ENCODE assay signal across 26 cellular contexts in genomic region chr20:37850724-37851123, GRCh38. TPM values are rescaled to one million over a fixed set of nuclear protein-coding genes. Genes with fewer than 3 reads are reported as not detected.
DNase-seq lines count a peak whose midpoint lies in the region; ATAC-seq and TF ChIP-seq lines count a peak whose summit lies in the region.
"Had no signal": no experiment of that assay in that cellular context is flagged by ENCODE, and none has a peak within 500 bp of the region (broad histone marks: within the 10 kb centered on the region; RNA-seq: fewer than 3 reads in every experiment).

No MANE protein-coding gene starts in this region.

- no peaks in the 10 kb centered on the region for H3K9me3 ChIP-seq in cardiac muscle cell (ENCODE audit: low read depth)
- no peaks in the 10 kb centered on the region for H3K9me3 ChIP-seq in heart right ventricle
- H3K9me3 ChIP-seq in transverse colon: no peaks in the 10 kb centered on the region
- H3K9me3 ChIP-seq: esophagus squamous epithelium, lower lobe of right lung, vagina had no signal

- no peak overlapping the region for H3K4me3 ChIP-seq in cardiac muscle cell
- no peak overlapping the region for H3K4me3 ChIP-seq in heart right ventricle
- H3K4me3 ChIP-seq in astrocyte of the spinal cord (ENCODE audit: low read depth, low read length): no peak overlapping the region
- H3K4me3 ChIP-seq in foreskin fibroblast (ENCODE audit: low read depth in 1 of 2, low read length in 2 of 2): no peak overlapping the region
- no peak overlapping the region for H3K4me3 ChIP-seq in transverse colon
- H3K4me3 ChIP-seq: esophagus squamous epithelium, lower lobe of right lung, PC-9, vagina had no signal

- no peak for TF ChIP-seq EP300 in transverse colon (IDR thresholded peaks at IDR 0.05; ENCODE audit: low read depth)

- H3K27me3 ChIP-seq in cardiac muscle cell: no peaks in the 10 kb centered on the region
- no peaks in the 10 kb centered on the region for H3K27me3 ChIP-seq in heart right ventricle
- no peaks in the 10 kb centered on the region for H3K27me3 ChIP-seq in transverse colon
- H3K27me3 ChIP-seq: esophagus squamous epithelium, vagina had no signal

- H3K36me3 ChIP-seq in cardiac muscle cell: no peaks in the 10 kb centered on the region
- H3K36me3 ChIP-seq in heart right ventricle: peaks cover 0 to 92% (median 11%) of the 10 kb centered on the region in 9 donors
- H3K36me3 ChIP-seq in transverse colon: peaks cover 0 to 11% (median 0%) of the 10 kb centered on the region in 4 donors

- intact Hi-C loops in heart right ventricle (cut with DNase I) (no loop called here), transverse colon (cut with DNase I; ENCODE audit: low total_unique reads) (no loop called here)

- TF ChIP-seq CTCF in cardiac muscle cell (IDR thresholded peaks at IDR 0.05; ENCODE audit: low read depth, low read length) (no peak), heart right ventricle (IDR thresholded peaks at IDR 0.05) (no peak), astrocyte of the spinal cord (IDR thresholded peaks at IDR 0.05; ENCODE audit: low read depth, low read length) (no peak), foreskin fibroblast (IDR thresholded peaks at IDR 0.05; ENCODE audit: low read depth, low read length) (no peak), transverse colon (IDR thresholded peaks at IDR 0.05) (no peak)

- peak in 1 of 2 donors; percentile 43 for DNase-seq in cardiac muscle cell (ENCODE audit: low read depth in 1 of 2, low spot score in 1 of 2)
- no peak for DNase-seq in heart right ventricle
- DNase-seq in astrocyte of the spinal cord (ENCODE audit: low read depth, low spot score): peak; percentile 16
- peak; percentile 9 to 23 for DNase-seq in foreskin fibroblast
- DNase-seq in stromal cell of bone marrow (ENCODE audit: low read depth): peak; percentile 43
- no peak for DNase-seq in transverse colon
- DNase-seq in activated CD8-positive, alpha-beta memory T cell treated with anti-CD3 and anti-CD28 coated beads for 24 hours: no peak
- DNase-seq: activated B cell treated with CpG ODN at 0.5 μM for 24 hours; activated CD4-positive, alpha-beta T cell treated with anti-CD3 and anti-CD28 coated beads, Interleukin-2, amount 50 U/mL, for 4 hours; activated CD8-positive, alpha-beta memory T cell treated with anti-CD3 and anti-CD28 coated beads, Interleukin-2, amount 50 U/mL, for 4 hours; activated naive CD4-positive, alpha-beta T cell treated with anti-CD3 and anti-CD28 coated beads for 36 hours; caudate nucleus; endodermal cell; esophagus squamous epithelium; kidney; lower lobe of right lung; NCI-H146; NCI-H510A treated with DMSO at 0.1 percent for 48 hours; PC-9; SHP77; stimulated activated CD4-positive, alpha-beta T cell treated with anti-CD3 and anti-CD28 coated beads, Interleukin-15, amount 100 ng/mL, for 24 hours; stimulated activated naive CD4-positive, alpha-beta T cell treated with Interleukin-2 at 50 U/mL for 16 hours had no signal

- in situ Hi-C loops in astrocyte of the spinal cord (cut with HindIII; ENCODE audit: low sequenced_read_pairs) (no loop called here), transverse colon (cut with MboI; ENCODE audit: low pct_ligation_motif_present in 1 of 4, low pct_unique_long_range_greater_than_20kb in 1 of 4, low sequenced_read_pairs in 3 of 4) (no loop called here)

- WGBS in heart right ventricle, 2 donors: 74 to 82% methylated on average over 6 of the region's 6 CpGs
- whole genome bisulfite sequencing in transverse colon (ENCODE audit: low coverage in 1 of 2), 2 donors: 94% methylated on average over 6 of the region's 6 CpGs; no CpG with 5 or more reads in 1 of the 2 donors

- ATAC-seq in heart right ventricle (no peak), HG02623 (IDR thresholded peaks at IDR 0.05; ENCODE audit: unreplicated experiment) (no peak)
- ATAC-seq: lower lobe of right lung; natural killer cell treated with Interleukin-12 subunit alpha and Interleukin-12 subunit beta and Interleukin-15 and Interleukin-18, amount 100 ng/mL, for 72 hours had no signal

- H3K4me1 ChIP-seq in cardiac muscle cell (ENCODE audit: low read depth) (peaks cover 75% of the 10 kb centered on the region), heart right ventricle (peaks cover 0 to 9% (median 3%) of the 10 kb centered on the region in 9 donors), transverse colon (no peaks in the 10 kb centered on the region)
- H3K4me1 ChIP-seq: esophagus squamous epithelium, lower lobe of right lung, vagina had no signal

- peak overlapping the region; percentile 63 for H3K27ac ChIP-seq in cardiac muscle cell
- H3K27ac ChIP-seq in heart right ventricle: no peak overlapping the region
- H3K27ac ChIP-seq in transverse colon: no peak overlapping the region
- H3K27ac ChIP-seq: esophagus squamous epithelium, lower lobe of right lung, PC-9, vagina had no signal

- TF ChIP-seq POLR2A in transverse colon (IDR thresholded peaks at IDR 0.05): no peak

RNA-seq across cellular contexts. Expression of gene VSTM2L, which starts 52.2 kb away (rescaled TPM):
- total RNA-seq in cardiac muscle cell (136 and 321 TPM in 2 replicates), heart right ventricle (10 to 100 TPM in 5 of 10 donors, 1 to 10 TPM in 5; 1.8 to 17.2 (median 8.9) TPM), transverse colon (1 to 10 TPM in 3 of 4 donors, not detected in 1; 3.0 to 6.6 (median 3.0) TPM)
- polyA plus RNA-seq in cardiac muscle cell (83.4 and 162 TPM in 2 replicates), heart right ventricle (10 to 100 TPM in 1 of 2 donors, 1 to 10 TPM in 1; 6.9 to 14.1 TPM)
- total RNA-seq: activated B cell treated with CpG ODN at 0.5 μM for 24 hours; activated naive CD4-positive, alpha-beta T cell treated with anti-CD3 and anti-CD28 coated beads for 36 hours; mononuclear cell; vagina had no signal

Comparison
In these comparisons a context has a peak if more than half of its experiments do, and no peak if none do; other contexts are left out.
1. DNase-seq: peak in astrocyte of the spinal cord (single experiment), foreskin fibroblast (2 of 2) and stromal cell of bone marrow (single experiment); none in heart right ventricle (0 of 2), transverse colon (single experiment) and activated CD8-positive, alpha-beta memory T cell treated with anti-CD3 and anti-CD28 coated beads for 24 hours (single experiment).